Comparison of ENCODE assay signal across 1 cellular context in genomic region chr2:109612991-109613921, GRCh38.
A peak's percentile ranks its signal among the peaks of the same experiment; 100 is the strongest.
TF ChIP-seq lines count a peak whose summit lies in the region.

No MANE protein-coding gene starts in this region.

TF ChIP-seq in HepG2, 621 proteins besides CTCF, POLR2A, EP300 and RAD21 (continued from another document and continues in another):
- no peak; the same call in 1 of the 2 replicates for TF ChIP-seq ZNF704 (CRISPR knock-in tag; IDR thresholded peaks at IDR 0.05; ENCODE audit: borderline replicate concordance)
- no peak for TF ChIP-seq PITX1 (CRISPR knock-in tag; IDR thresholded peaks at IDR 0.05)
- no peak for TF ChIP-seq MEIS1 (CRISPR knock-in tag; IDR thresholded peaks at IDR 0.05; ENCODE audit: borderline replicate concordance)
- TF ChIP-seq ZNF605 (CRISPR knock-in tag; IDR thresholded peaks at IDR 0.05), result no peak
- no peak for TF ChIP-seq ZNF230 (CRISPR knock-in tag; IDR thresholded peaks at IDR 0.05)
- no peak for TF ChIP-seq ZNF24 (IDR thresholded peaks at IDR 0.05)
- TF ChIP-seq ZFP1 (CRISPR knock-in tag; IDR thresholded peaks at IDR 0.05), result 0 out of 2 replicates have a peak, but pooled peaks have one; percentile 17
- no peak for TF ChIP-seq ZBTB44 (CRISPR knock-in tag; IDR thresholded peaks at IDR 0.05)
- no peak for TF ChIP-seq SP2 (CRISPR knock-in tag; IDR thresholded peaks at IDR 0.05)
- no peak for TF ChIP-seq CC2D1A (CRISPR knock-in tag; IDR thresholded peaks at IDR 0.05)
- no peak for TF ChIP-seq ZNF275 (CRISPR knock-in tag; IDR thresholded peaks at IDR 0.05; ENCODE audit: borderline replicate concordance)
- no peak for TF ChIP-seq FOXK1 (CRISPR knock-in tag; IDR thresholded peaks at IDR 0.05; ENCODE audit: borderline replicate concordance, low read depth)
- no peak for TF ChIP-seq BORCS8-MEF2B (CRISPR knock-in tag; IDR thresholded peaks at IDR 0.05)
- TF ChIP-seq ZC3H13 (CRISPR knock-in tag; IDR thresholded peaks at IDR 0.05), result no peak
- TF ChIP-seq NCOR1 (IDR thresholded peaks at IDR 0.05; ENCODE audit: borderline replicate concordance, low read length), result no peak
- no peak for TF ChIP-seq MLLT10 (CRISPR knock-in tag; IDR thresholded peaks at IDR 0.05)
- no peak for TF ChIP-seq ZHX1 (CRISPR knock-in tag; IDR thresholded peaks at IDR 0.05; ENCODE audit: low read depth)
- no peak for TF ChIP-seq TFDP1 (CRISPR knock-in tag; IDR thresholded peaks at IDR 0.05; ENCODE audit: borderline replicate concordance)
- no peak for TF ChIP-seq ZNF672 (CRISPR knock-in tag; IDR thresholded peaks at IDR 0.05)
- peak; percentile 2; the same call in 1 of the 2 replicates for TF ChIP-seq GMEB1 (CRISPR knock-in tag; IDR thresholded peaks at IDR 0.05; ENCODE audit: borderline replicate concordance)
- TF ChIP-seq HNRNPLL (IDR thresholded peaks at IDR 0.05; ENCODE audit: low read depth, low read length, poor library complexity, severe bottlenecking), result peak; percentile 87
- TF ChIP-seq PRPF4 (IDR thresholded peaks at IDR 0.05; ENCODE audit: low read depth, low read length, poor library complexity, severe bottlenecking), result no peak
- TF ChIP-seq MAF1 (CRISPR knock-in tag; IDR thresholded peaks at IDR 0.05; ENCODE audit: borderline replicate concordance), result no peak
- TF ChIP-seq SIN3A (IDR thresholded peaks at IDR 0.05; ENCODE audit: borderline replicate concordance, low read depth, low read length), result no peak
- TF ChIP-seq ZBTB40 (IDR thresholded peaks at IDR 0.05), result no peak
- TF ChIP-seq ZBTB40 (CRISPR knock-in tag; IDR thresholded peaks at IDR 0.05), result no peak
- TF ChIP-seq TERF1 (CRISPR knock-in tag; IDR thresholded peaks at IDR 0.05), result no peak
- no peak for TF ChIP-seq PCBP1 (IDR thresholded peaks at IDR 0.05; ENCODE audit: borderline replicate concordance, low read depth, low read length)
- TF ChIP-seq ZNF772 (CRISPR knock-in tag; IDR thresholded peaks at IDR 0.05), result no peak
- no peak for TF ChIP-seq POGK (CRISPR knock-in tag; conservative IDR thresholded peaks at IDR 0.05)
- TF ChIP-seq PREB (CRISPR knock-in tag; IDR thresholded peaks at IDR 0.05), result no peak
- no peak for TF ChIP-seq ARNTL (CRISPR knock-in tag; IDR thresholded peaks at IDR 0.05)
